1 cellular context compared by ENCODE assay signal in the genomic region with DNA sequence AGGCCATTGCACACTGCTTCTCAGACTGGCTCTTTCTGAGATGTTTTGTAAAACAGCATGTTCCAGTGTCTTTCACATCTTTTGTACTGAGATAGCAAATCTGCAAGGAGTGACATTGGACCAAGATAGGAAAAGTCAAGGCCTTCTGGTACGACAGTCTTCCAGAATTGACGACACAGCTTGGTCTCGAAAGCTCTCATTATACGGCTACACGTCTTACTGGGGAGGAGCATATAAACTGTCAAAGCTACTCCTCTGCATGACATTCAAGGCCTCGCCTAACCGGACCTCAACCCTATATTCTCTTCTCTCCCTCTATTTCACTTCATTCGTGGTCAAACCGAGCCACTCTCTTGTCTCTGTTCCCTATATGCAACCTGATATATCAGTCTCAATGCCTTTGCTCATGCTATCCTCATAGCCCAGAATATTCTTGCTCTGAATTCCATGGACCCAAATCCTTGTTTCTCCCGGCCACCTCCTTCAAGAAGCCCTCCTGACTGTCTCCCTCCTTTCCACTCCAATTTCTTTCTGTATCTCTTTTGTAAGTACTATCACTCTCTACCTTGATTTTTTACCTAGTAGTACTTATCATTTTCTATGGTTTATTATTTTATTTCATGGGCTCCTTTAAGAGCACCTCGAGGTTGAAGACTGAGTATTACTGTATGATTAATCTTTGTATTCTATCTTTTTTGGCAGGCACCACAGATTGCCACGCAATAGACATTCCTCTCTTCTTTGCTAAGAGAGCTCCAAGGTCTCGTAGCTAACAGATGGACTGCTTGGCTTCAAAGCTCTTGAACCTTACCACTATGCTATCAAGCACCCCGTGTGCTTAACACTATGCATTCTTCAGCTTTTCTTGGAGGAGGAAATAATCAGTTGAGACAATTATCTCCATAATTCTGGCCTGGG.
A peak's percentile ranks its signal among the peaks of the same experiment; 100 is the strongest.
TF ChIP-seq lines count a peak whose summit lies in the region.

No MANE protein-coding gene starts in this region.

TF ChIP-seq in SK-N-SH, 30 proteins besides CTCF, POLR2A, EP300 and RAD21 (continued from another document):
- TF ChIP-seq RCOR1 (IDR thresholded peaks at IDR 0.05; ENCODE audit: low read length) (no peak), MXI1 (IDR thresholded peaks at IDR 0.05; ENCODE audit: low read depth, low read length) (no peak), TAF1 (IDR thresholded peaks at IDR 0.05; ENCODE audit: borderline replicate concordance, low read depth, low read length) (no peak), SIN3A (IDR thresholded peaks at IDR 0.05; ENCODE audit: borderline replicate concordance, low read depth, low read length) (no peak), FOSL2 (IDR thresholded peaks at IDR 0.05; ENCODE audit: borderline replicate concordance, low read depth) (peak; percentile 54; the same call in 1 of the 2 replicates), ELF1 (IDR thresholded peaks at IDR 0.05) (no peak), NFIC (IDR thresholded peaks at IDR 0.05; ENCODE audit: borderline replicate concordance) (peak; percentile 86), GATA2 (CRISPR knock-in tag; IDR thresholded peaks at IDR 0.05) (no peak), FOXJ3 (CRISPR knock-in tag; IDR thresholded peaks at IDR 0.05) (no peak), MEF2A (IDR thresholded peaks at IDR 0.05; ENCODE audit: borderline replicate concordance, low read depth) (no peak), TEAD4 (IDR thresholded peaks at IDR 0.05; ENCODE audit: borderline replicate concordance, insufficient read depth) (no peak; the same call in 1 of the 2 replicates), EZH2phosphoT487 (IDR thresholded peaks at IDR 0.05; ENCODE audit: borderline replicate concordance, low read depth) (no peak), FOXM1 (IDR thresholded peaks at IDR 0.05; ENCODE audit: low read depth) (no peak), CHD2 (IDR thresholded peaks at IDR 0.05; ENCODE audit: low read length, partially characterized antibody) (no peak), GABPA (IDR thresholded peaks at IDR 0.05; ENCODE audit: low read depth) (no peak), POLR2AphosphoS5 (IDR thresholded peaks at IDR 0.05; ENCODE audit: low read depth, low read length) (no peak; the same call in 1 of the 2 replicates), NRF1 (IDR thresholded peaks at IDR 0.05; ENCODE audit: low read depth, low read length) (no peak), RXRA (IDR thresholded peaks at IDR 0.05; ENCODE audit: borderline replicate concordance, low read depth) (no peak; the same call in 1 of the 2 replicates), JUND (IDR thresholded peaks at IDR 0.05) (peak; percentile 53; the same call in 1 of the 2 replicates), YY1 (IDR thresholded peaks at IDR 0.05; ENCODE audit: low read depth) (no peak), TCF12 (IDR thresholded peaks at IDR 0.05) (peak; percentile 79)
- TF ChIP-seq, protein P1, sequence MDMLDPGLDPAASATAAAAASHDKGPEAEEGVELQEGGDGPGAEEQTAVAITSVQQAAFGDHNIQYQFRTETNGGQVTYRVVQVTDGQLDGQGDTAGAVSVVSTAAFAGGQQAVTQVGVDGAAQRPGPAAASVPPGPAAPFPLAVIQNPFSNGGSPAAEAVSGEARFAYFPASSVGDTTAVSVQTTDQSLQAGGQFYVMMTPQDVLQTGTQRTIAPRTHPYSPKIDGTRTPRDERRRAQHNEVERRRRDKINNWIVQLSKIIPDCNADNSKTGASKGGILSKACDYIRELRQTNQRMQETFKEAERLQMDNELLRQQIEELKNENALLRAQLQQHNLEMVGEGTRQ (IDR thresholded peaks at IDR 0.05; ENCODE audit: borderline replicate concordance, low read depth, low read length): no peak
- TF ChIP-seq, protein P2, sequence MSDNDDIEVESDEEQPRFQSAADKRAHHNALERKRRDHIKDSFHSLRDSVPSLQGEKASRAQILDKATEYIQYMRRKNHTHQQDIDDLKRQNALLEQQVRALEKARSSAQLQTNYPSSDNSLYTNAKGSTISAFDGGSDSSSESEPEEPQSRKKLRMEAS (IDR thresholded peaks at IDR 0.05; ENCODE audit: low read depth): peak; percentile 73; the same call in 1 of the 2 replicates
- TF ChIP-seq, protein P3, sequence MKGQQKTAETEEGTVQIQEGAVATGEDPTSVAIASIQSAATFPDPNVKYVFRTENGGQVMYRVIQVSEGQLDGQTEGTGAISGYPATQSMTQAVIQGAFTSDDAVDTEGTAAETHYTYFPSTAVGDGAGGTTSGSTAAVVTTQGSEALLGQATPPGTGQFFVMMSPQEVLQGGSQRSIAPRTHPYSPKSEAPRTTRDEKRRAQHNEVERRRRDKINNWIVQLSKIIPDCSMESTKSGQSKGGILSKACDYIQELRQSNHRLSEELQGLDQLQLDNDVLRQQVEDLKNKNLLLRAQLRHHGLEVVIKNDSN (IDR thresholded peaks at IDR 0.05; ENCODE audit: borderline replicate concordance, low read depth): no peak
- TF ChIP-seq, protein P4, sequence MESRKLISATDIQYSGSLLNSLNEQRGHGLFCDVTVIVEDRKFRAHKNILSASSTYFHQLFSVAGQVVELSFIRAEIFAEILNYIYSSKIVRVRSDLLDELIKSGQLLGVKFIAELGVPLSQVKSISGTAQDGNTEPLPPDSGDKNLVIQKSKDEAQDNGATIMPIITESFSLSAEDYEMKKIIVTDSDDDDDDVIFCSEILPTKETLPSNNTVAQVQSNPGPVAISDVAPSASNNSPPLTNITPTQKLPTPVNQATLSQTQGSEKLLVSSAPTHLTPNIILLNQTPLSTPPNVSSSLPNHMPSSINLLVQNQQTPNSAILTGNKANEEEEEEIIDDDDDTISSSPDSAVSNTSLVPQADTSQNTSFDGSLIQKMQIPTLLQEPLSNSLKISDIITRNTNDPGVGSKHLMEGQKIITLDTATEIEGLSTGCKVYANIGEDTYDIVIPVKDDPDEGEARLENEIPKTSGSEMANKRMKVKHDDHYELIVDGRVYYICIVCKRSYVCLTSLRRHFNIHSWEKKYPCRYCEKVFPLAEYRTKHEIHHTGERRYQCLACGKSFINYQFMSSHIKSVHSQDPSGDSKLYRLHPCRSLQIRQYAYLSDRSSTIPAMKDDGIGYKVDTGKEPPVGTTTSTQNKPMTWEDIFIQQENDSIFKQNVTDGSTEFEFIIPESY (IDR thresholded peaks at IDR 0.05; ENCODE audit: borderline replicate concordance, low read depth): no peak
